In genomic region chr12:75739916-75740315, GRCh38 we compare ENCODE assay signal across 1 cellular context.
TF ChIP-seq lines count a peak whose summit lies in the region.

No MANE protein-coding gene starts in this region.

TF ChIP-seq in GM23338, 12 proteins besides CTCF, POLR2A, EP300 and RAD21:
- TF ChIP-seq STAT1 (IDR thresholded peaks at IDR 0.05; ENCODE audit: unreplicated experiment) (no peak), POLR2AphosphoS5 (IDR thresholded peaks at IDR 0.05; ENCODE audit: low read depth) (no peak), ZNF462 (CRISPR knock-in tag; IDR thresholded peaks at IDR 0.05) (no peak), ZNF114 (CRISPR knock-in tag; IDR thresholded peaks at IDR 0.05) (no peak), EZH2phosphoT487 (IDR thresholded peaks at IDR 0.05; ENCODE audit: unreplicated experiment) (no peak), NANOG (IDR thresholded peaks at IDR 0.05; ENCODE audit: borderline replicate concordance) (no peak), JUNB (IDR thresholded peaks at IDR 0.05; ENCODE audit: unreplicated experiment) (no peak), EZH2 (IDR thresholded peaks at IDR 0.05; ENCODE audit: low read depth, unreplicated experiment) (no peak), ZNF331 (CRISPR knock-in tag; IDR thresholded peaks at IDR 0.05; ENCODE audit: low read depth) (no peak), CREB1 (CRISPR knock-in tag; IDR thresholded peaks at IDR 0.05; ENCODE audit: low read depth) (no peak)
- TF ChIP-seq, protein P1, sequence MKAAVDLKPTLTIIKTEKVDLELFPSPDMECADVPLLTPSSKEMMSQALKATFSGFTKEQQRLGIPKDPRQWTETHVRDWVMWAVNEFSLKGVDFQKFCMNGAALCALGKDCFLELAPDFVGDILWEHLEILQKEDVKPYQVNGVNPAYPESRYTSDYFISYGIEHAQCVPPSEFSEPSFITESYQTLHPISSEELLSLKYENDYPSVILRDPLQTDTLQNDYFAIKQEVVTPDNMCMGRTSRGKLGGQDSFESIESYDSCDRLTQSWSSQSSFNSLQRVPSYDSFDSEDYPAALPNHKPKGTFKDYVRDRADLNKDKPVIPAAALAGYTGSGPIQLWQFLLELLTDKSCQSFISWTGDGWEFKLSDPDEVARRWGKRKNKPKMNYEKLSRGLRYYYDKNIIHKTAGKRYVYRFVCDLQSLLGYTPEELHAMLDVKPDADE (IDR thresholded peaks at IDR 0.05) = no peak
- TF ChIP-seq, protein P2, sequence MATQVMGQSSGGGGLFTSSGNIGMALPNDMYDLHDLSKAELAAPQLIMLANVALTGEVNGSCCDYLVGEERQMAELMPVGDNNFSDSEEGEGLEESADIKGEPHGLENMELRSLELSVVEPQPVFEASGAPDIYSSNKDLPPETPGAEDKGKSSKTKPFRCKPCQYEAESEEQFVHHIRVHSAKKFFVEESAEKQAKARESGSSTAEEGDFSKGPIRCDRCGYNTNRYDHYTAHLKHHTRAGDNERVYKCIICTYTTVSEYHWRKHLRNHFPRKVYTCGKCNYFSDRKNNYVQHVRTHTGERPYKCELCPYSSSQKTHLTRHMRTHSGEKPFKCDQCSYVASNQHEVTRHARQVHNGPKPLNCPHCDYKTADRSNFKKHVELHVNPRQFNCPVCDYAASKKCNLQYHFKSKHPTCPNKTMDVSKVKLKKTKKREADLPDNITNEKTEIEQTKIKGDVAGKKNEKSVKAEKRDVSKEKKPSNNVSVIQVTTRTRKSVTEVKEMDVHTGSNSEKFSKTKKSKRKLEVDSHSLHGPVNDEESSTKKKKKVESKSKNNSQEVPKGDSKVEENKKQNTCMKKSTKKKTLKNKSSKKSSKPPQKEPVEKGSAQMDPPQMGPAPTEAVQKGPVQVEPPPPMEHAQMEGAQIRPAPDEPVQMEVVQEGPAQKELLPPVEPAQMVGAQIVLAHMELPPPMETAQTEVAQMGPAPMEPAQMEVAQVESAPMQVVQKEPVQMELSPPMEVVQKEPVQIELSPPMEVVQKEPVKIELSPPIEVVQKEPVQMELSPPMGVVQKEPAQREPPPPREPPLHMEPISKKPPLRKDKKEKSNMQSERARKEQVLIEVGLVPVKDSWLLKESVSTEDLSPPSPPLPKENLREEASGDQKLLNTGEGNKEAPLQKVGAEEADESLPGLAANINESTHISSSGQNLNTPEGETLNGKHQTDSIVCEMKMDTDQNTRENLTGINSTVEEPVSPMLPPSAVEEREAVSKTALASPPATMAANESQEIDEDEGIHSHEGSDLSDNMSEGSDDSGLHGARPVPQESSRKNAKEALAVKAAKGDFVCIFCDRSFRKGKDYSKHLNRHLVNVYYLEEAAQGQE (IDR thresholded peaks at IDR 0.05; ENCODE audit: unreplicated experiment) = no peak
